ENCODE assay signal across 8 cellular contexts in genomic region chr16:10514369-10515055, GRCh38.
DNase-seq lines count a peak whose midpoint lies in the region; ATAC-seq and TF ChIP-seq lines count a peak whose summit lies in the region.

No MANE protein-coding gene starts in this region.

- H3K27me3 ChIP-seq in KMS-11 (ENCODE audit: insufficient read depth, low read depth) = no peaks in the 10 kb centered on the region
- H3K27me3 ChIP-seq in SJCRH30 = no peaks in the 10 kb centered on the region

- H4K20me1 ChIP-seq in KMS-11 (ENCODE audit: insufficient read depth) = no peaks in the 10 kb centered on the region

- H3K27ac ChIP-seq in KMS-11 (no peak overlapping the region), SJCRH30 (no peak overlapping the region)

- no peak overlapping the region for H3K9ac ChIP-seq in KMS-11

- DNase-seq in Daoy (ENCODE audit: low read depth) (peak; percentile 37), SJCRH30 (peak; percentile 25 to 67), astrocyte of the spinal cord (ENCODE audit: low read depth, low spot score) (peak; percentile 69), iPS-NIHi11 (ENCODE audit: low spot score) (peak; percentile 58), cerebellar nuclear complex (lab: John Stamatoyannopoulos, UW) (no peak)
- peak; percentile 23 to 42 (median 26) for DNase-seq in stimulated activated CD4-positive, alpha-beta T cell treated with anti-CD3 and anti-CD28 coated beads, Interleukin-12 subunit alpha, Interleukin-12 subunit beta, amount 100 ng/mL, for 48 hours (ENCODE audit: low read depth in 2 of 3, low spot score in 1 of 3)

- ATAC-seq in HG02852 (IDR thresholded peaks at IDR 0.05; ENCODE audit: unreplicated experiment) = no peak

- H3K9me3 ChIP-seq in SJCRH30 (replicated peaks) = no peaks in the 10 kb centered on the region

- H3K4me1 ChIP-seq in KMS-11 (ENCODE audit: low read depth, poor library complexity, severe bottlenecking) (peaks cover 40% of the 10 kb centered on the region), SJCRH30 (no peaks in the 10 kb centered on the region)

- H3K4me3 ChIP-seq in KMS-11 (IDR thresholded peaks at IDR 0.05; ENCODE audit: insufficient read depth, low read depth, low read length) (no peak overlapping the region), SJCRH30 (no peak overlapping the region), astrocyte of the spinal cord (ENCODE audit: low read depth, low read length) (no peak overlapping the region)

- peak overlapping the region; percentile 29 for H3K4me2 ChIP-seq in KMS-11

- in situ Hi-C loops in astrocyte of the spinal cord (cut with HindIII; ENCODE audit: low sequenced_read_pairs) = no loop called here

- no peaks in the 10 kb centered on the region for H3K36me3 ChIP-seq in KMS-11 (ENCODE audit: insufficient read depth)
- no peaks in the 10 kb centered on the region for H3K36me3 ChIP-seq in SJCRH30

- H3K79me2 ChIP-seq in KMS-11 (ENCODE audit: insufficient read depth, low read depth) = no peaks in the 10 kb centered on the region

- H2AFZ ChIP-seq in KMS-11 (ENCODE audit: low read depth) = no peak overlapping the region

- TF ChIP-seq CTCF in KMS-11 (conservative IDR thresholded peaks at IDR 0.05; ENCODE audit: low read depth, low read length) = peak; percentile 94
- TF ChIP-seq CTCF in astrocyte of the spinal cord (IDR thresholded peaks at IDR 0.05; ENCODE audit: low read depth, low read length) = peak; percentile 41

Comparison
In these comparisons a context has a peak if more than half of its experiments do, and no peak if none do; other contexts are left out.
1. DNase-seq: peak in Daoy (single experiment), SJCRH30 (2 of 2), astrocyte of the spinal cord (single experiment), iPS-NIHi11 (single experiment) and stimulated activated CD4-positive, alpha-beta T cell treated with anti-CD3 and anti-CD28 coated beads, Interleukin-12 subunit alpha, Interleukin-12 subunit beta, amount 100 ng/mL, for 48 hours (3 of 3); none in cerebellar nuclear complex (0 of 2).